8 cellular contexts compared by ENCODE assay signal in the genomic region with DNA sequence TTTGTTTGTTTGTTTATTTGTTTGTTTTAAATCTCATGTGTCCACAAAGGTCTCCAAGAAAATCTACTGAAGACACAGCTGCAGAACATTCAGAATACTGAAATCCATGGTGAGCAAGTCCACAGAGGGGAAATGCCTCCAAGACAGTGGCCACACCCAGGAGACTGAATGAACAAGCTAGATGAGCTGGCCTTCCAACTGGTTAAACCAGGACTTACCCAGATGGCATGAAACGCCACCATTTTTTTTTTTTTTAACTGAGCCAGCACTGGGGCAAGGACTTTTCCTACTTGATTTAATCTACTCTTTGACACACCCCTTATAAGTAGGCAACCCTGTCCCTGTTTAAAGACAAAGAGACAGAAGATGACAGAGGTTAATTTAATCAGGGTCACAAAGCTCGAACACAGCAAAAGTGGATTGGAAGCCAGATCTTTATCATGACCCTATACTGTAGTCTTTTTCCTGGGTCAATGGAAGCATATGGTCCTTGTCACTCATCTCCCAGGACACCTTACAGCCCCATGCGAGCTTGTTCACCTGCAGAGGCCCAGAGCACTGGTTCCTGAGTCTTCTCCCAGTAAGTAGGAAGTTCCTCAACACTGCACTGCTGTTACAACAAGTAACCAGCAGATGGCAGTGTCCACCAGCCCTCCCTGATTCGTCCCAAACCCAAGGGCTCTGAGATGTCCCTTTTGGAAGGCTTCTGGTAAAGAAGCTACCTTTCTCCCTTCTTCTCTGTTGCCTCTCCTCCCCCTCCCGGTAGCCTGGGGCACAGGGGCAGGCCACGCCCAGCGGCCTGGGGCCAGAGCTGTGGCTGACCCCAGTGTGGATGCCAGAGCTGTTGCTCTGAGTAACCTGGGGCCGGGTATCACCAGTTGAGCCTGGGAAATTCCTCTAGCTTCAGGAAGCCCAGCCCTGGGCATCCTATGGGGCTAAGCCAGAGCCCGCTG.
DNase-seq lines count a peak whose midpoint lies in the region; ATAC-seq and FAIRE-seq lines count a peak whose summit lies in the region.

No MANE protein-coding gene starts in this region.

- DNase-seq in NCI-H82 (lab: John Stamatoyannopoulos, UW), result peak; percentile 81
- no peak for DNase-seq in NCI-H82 treated with DMSO at 0.1 percent for 48 hours (lab: John Stamatoyannopoulos, UW; ENCODE audit: unreplicated experiment)
- peak; percentile 56 for DNase-seq in NCI-H146 (lab: John Stamatoyannopoulos, UW)
- peak; percentile 79 to 85 for DNase-seq in T47D (ENCODE audit: low read depth in 1 of 2, low spot score in 1 of 2)
- DNase-seq in iPS-NIHi11 (ENCODE audit: low spot score), result peak; percentile 80
- peak; percentile 68 for DNase-seq in stimulated activated CD4-positive, alpha-beta T cell treated with anti-CD3 and anti-CD28 coated beads, Interleukin-15, amount 100 ng/mL, for 24 hours

- ATAC-seq in HG02610 (IDR thresholded peaks at IDR 0.05; ENCODE audit: unreplicated experiment), result peak; percentile 60

- in situ Hi-C loops in T47D (cut with HindIII; ENCODE audit: low pct_unique_long_range_greater_than_20kb, low sequenced_read_pairs), result no loop called here

- FAIRE-seq in TTC549 (lab: Jason Lieb, UNC), result peak; percentile 71
